Comparison of ENCODE assay signal across 8 cellular contexts in genomic region chr9:128684325-128685021, GRCh38.
DNase-seq lines count a peak whose midpoint lies in the region; ATAC-seq and TF ChIP-seq lines count a peak whose summit lies in the region.

No MANE protein-coding gene starts in this region.

- peak; percentile 66 to 74 for DNase-seq in NCI-H524 (lab: John Stamatoyannopoulos, UW)
- DNase-seq in activated CD4-positive, alpha-beta T cell treated with anti-CD3 and anti-CD28 coated beads, Interleukin-2, amount 50 U/mL, for 48 hours: peak; percentile 80 to 86
- DNase-seq in effector CD8-positive, alpha-beta T cell (lab: John Stamatoyannopoulos, UW): peak; percentile 51
- DNase-seq in memory B cell (ENCODE audit: low spot score in 2 of 2): peak; percentile 60 to 63
- DNase-seq in stimulated activated CD8-positive, alpha-beta memory T cell treated with anti-CD3 and anti-CD28 coated beads, Interleukin-15, amount 100 ng/mL, for 48 hours (ENCODE audit: low read depth in 2 of 2): peak; percentile 71 to 73
- no peak for DNase-seq in NCI-H2227 (lab: John Stamatoyannopoulos, UW; ENCODE audit: unreplicated experiment)

- no peaks in the 10 kb centered on the region for H3K9me3 ChIP-seq in DOHH2 (ENCODE audit: control insufficient read depth, insufficient read depth, low read length)
- no peaks in the 10 kb centered on the region for H3K9me3 ChIP-seq in HEK293 (ENCODE audit: control insufficient read depth, insufficient read depth, low read depth, low read length)

- H3K4me1 ChIP-seq in DOHH2 (ENCODE audit: control insufficient read depth, low read length) (peaks cover 56% of the 10 kb centered on the region), HEK293 (ENCODE audit: control insufficient read depth, insufficient read depth, low read length) (no peaks in the 10 kb centered on the region)

- H3K27me3 ChIP-seq in DOHH2 (ENCODE audit: control insufficient read depth, low read length): no peaks in the 10 kb centered on the region

- TF ChIP-seq CTCF in DOHH2 (IDR thresholded peaks at IDR 0.05; ENCODE audit: low read depth, low read length, poor library complexity, severe bottlenecking) (no peak), HEK293 (tag by site-specific recombination; IDR thresholded peaks at IDR 0.05) (no peak)

- CTCF ChIA-PET in HEK293 (lab: Yijun Ruan, JAX): interaction anchor here (0.5 to 0.9 kb wide), 8 partner anchors 15 to 345 kb away, joined by 3 to 4 read pairs (median 3); partner anchors contain the start of gene PKN3

- H3K27ac Mint-ChIP-seq in memory B cell: peak overlapping the region; percentile 97

- H3K4me3 ChIP-seq in DOHH2 (ENCODE audit: low read length): peak overlapping the region; percentile 93
- peak overlapping the region; percentile 65 for H3K4me3 ChIP-seq in HEK293 (ENCODE audit: low read depth, low read length)

- H3K9me2 ChIP-seq in DOHH2 (replicated peaks; ENCODE audit: control insufficient read depth, low read length): no peaks in the 10 kb centered on the region

- H3K36me3 ChIP-seq in DOHH2 (ENCODE audit: control insufficient read depth, low read length) (peaks cover 53% of the 10 kb centered on the region), HEK293 (ENCODE audit: control insufficient read depth in 2 of 2, insufficient read depth in 1 of 2, low read length in 2 of 2) (no peaks in the 10 kb centered on the region; a peak in 1 of 3 replicates)

- peaks cover 8% of the 10 kb centered on the region; the same call in 1 of the 2 replicates for H4K20me1 ChIP-seq in DOHH2 (ENCODE audit: control insufficient read depth, insufficient read depth, low read depth, low read length)

- H3K4me3 Mint-ChIP-seq in memory B cell: peak overlapping the region; percentile 96

- H3F3A ChIP-seq in DOHH2 (ENCODE audit: control insufficient read depth, insufficient read depth): peaks cover 22% of the 10 kb centered on the region

- H3K27me3 Mint-ChIP-seq in memory B cell: no peaks in the 10 kb centered on the region

- peak overlapping the region; percentile 87 for H3K4me2 ChIP-seq in DOHH2 (ENCODE audit: low read length)

- H3K36me3 Mint-ChIP-seq in memory B cell: peaks cover 5% of the 10 kb centered on the region

- peaks cover 40% of the 10 kb centered on the region for H3K4me1 Mint-ChIP-seq in memory B cell

- H3K27ac ChIP-seq in DOHH2 (ENCODE audit: low read depth, low read length) (peak overlapping the region; percentile 98), HEK293 (ENCODE audit: extremely low read depth, low read depth, low read length) (peak overlapping the region; percentile 78)

- POLR2A ChIA-PET in HEK293 (lab: Yijun Ruan, JAX): interaction anchor here (0.5 to 2.3 kb wide), 18 partner anchors 8 to 145 kb away, joined by 3 to 16 read pairs (median 7); partner anchors contain the start of genes DYNC2I2, ENDOG, PKN3 and SPOUT1

- peak; percentile 51 for ATAC-seq in memory B cell (ENCODE audit: low read depth)

- peaks cover 86% of the 10 kb centered on the region for H3K79me2 ChIP-seq in DOHH2 (ENCODE audit: control insufficient read depth, low read length)

- H3K9me3 Mint-ChIP-seq in memory B cell: no peaks in the 10 kb centered on the region

TF ChIP-seq in HEK293, 187 proteins besides CTCF, POLR2A, EP300 and RAD21 (continues in another document):
- TF ChIP-seq ZFP37 (tag by site-specific recombination; IDR thresholded peaks at IDR 0.05) (0 out of 2 replicates have a peak, but pooled peaks have one; percentile 46), ZNF341 (tag by site-specific recombination; IDR thresholded peaks at IDR 0.05; ENCODE audit: low read depth) (0 out of 2 replicates have a peak, but pooled peaks have one; percentile 24), ZNF513 (tag by site-specific recombination; IDR thresholded peaks at IDR 0.05) (peak; percentile 64; the same call in 1 of the 2 replicates), GLIS2 (tag by site-specific recombination; IDR thresholded peaks at IDR 0.05) (peak; percentile 86), ZNF18 (tag by site-specific recombination; IDR thresholded peaks at IDR 0.05) (peak; percentile 98), KLF1 (tag by site-specific recombination; IDR thresholded peaks at IDR 0.05) (peak; percentile 11; the same call in 1 of the 2 replicates), KLF17 (tag by site-specific recombination; IDR thresholded peaks at IDR 0.05) (peak; percentile 11; the same call in 1 of the 2 replicates), ZNF292 (tag by site-specific recombination; IDR thresholded peaks at IDR 0.05; ENCODE audit: borderline replicate concordance, low read depth) (no peak), MYNN (tag by site-specific recombination; IDR thresholded peaks at IDR 0.05; ENCODE audit: borderline replicate concordance) (no peak), ZNF335 (tag by site-specific recombination; conservative IDR thresholded peaks at IDR 0.05) (0 out of 2 replicates have a peak, but pooled peaks have one; percentile 6), ZSCAN23 (tag by site-specific recombination; IDR thresholded peaks at IDR 0.05) (peak; percentile 50; the same call in 1 of the 2 replicates), ZNF473 (tag by site-specific recombination; IDR thresholded peaks at IDR 0.05) (no peak), ZNF184 (tag by site-specific recombination; IDR thresholded peaks at IDR 0.05) (no peak), PRDM1 (tag by site-specific recombination; IDR thresholded peaks at IDR 0.05) (no peak), ZEB2 (tag by site-specific recombination; IDR thresholded peaks at IDR 0.05) (peak; percentile 94), KLF8 (tag by site-specific recombination; IDR thresholded peaks at IDR 0.05) (peak; percentile 61; the same call in 1 of the 2 replicates), ZNF391 (tag by site-specific recombination; IDR thresholded peaks at IDR 0.05; ENCODE audit: borderline replicate concordance, low read depth) (peak; percentile 46; the same call in 1 of the 2 replicates), ZNF639 (tag by site-specific recombination; IDR thresholded peaks at IDR 0.05) (0 out of 2 replicates have a peak, but pooled peaks have one; percentile 6), PBX3 (CRISPR knock-in tag; IDR thresholded peaks at IDR 0.05) (no peak), SP2 (tag by site-specific recombination; IDR thresholded peaks at IDR 0.05) (peak; percentile 80)
